ENCODE assay signal across 7 cellular contexts in the genomic region with DNA sequence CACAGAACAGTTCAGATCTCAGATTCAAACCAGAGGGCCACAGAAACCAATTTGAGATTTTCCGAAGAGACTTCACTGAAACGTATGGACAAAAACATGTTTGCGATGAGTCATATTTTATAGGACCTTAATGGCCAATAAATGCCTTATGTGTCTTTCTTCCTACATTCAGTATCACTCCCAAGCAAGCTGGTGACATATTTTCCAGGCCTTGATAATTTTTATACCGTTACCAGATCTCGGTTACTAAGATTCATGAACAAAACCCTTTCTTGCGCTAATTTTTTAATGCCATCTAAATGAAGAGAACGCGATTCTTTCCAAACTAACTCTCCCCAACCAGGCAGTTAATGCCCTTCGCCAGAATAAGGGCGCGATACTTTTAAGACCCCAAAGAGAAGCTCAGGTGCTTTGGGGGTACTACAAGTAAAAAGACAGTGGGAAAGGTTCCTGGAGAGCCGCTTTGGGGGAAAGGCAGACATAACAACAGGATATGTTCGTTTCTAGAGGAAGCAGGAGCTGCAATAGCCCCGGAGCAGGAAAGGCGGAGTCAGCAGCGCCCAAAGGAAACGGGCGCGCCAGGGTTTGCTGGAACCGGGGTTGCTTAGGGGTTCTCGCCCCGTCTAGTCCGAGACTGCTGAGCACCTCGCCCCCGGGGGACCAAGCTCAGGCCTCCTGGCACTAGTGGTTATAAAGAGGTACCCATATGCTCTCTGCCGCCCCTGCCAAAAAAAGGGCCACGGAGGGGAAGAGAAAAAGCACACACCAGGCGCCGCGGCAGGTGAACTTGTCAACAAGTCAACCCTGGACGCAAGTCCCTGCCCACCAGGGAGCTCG. TPM values are rescaled to one million over a fixed set of nuclear protein-coding genes. Genes with fewer than 3 reads are reported as not detected.
DNase-seq lines count a peak whose midpoint lies in the region; ATAC-seq and TF ChIP-seq lines count a peak whose summit lies in the region.

No MANE protein-coding gene starts in this region.

- H3K27me3 Mint-ChIP-seq in activated T-helper 2 cell treated with anti-CD3 and anti-CD28 coated beads, Interferon-gamma antibody, Interleukin-2, Interleukin-4, amounts not matched to agents 10 μg/mL and 5 μg/mL and 100 μg/mL, durations not matched to agents 14 hours and 24 hours and 36 hours (ENCODE audit: low read depth), result peaks cover 58% of the 10 kb centered on the region

- TF ChIP-seq CTCF in HFF-Myc (IDR thresholded peaks at IDR 0.05; ENCODE audit: low read depth, low read length, missing control alignments), result no peak

- H3K4me1 Mint-ChIP-seq in activated T-helper 2 cell treated with anti-CD3 and anti-CD28 coated beads, Interferon-gamma antibody, Interleukin-2, Interleukin-4, amounts not matched to agents 10 μg/mL and 5 μg/mL and 100 μg/mL, durations not matched to agents 14 hours and 24 hours and 36 hours (ENCODE audit: low read depth), result peaks cover 6% of the 10 kb centered on the region

- H3K4me3 Mint-ChIP-seq in activated T-helper 2 cell treated with anti-CD3 and anti-CD28 coated beads, Interferon-gamma antibody, Interleukin-2, Interleukin-4, amounts not matched to agents 10 μg/mL and 5 μg/mL and 100 μg/mL, durations not matched to agents 14 hours and 24 hours and 36 hours (ENCODE audit: low read depth), result peak overlapping the region; percentile 80

- H3K36me3 Mint-ChIP-seq in activated T-helper 2 cell treated with anti-CD3 and anti-CD28 coated beads, Interferon-gamma antibody, Interleukin-2, Interleukin-4, amounts not matched to agents 10 μg/mL and 5 μg/mL and 100 μg/mL, durations not matched to agents 14 hours and 24 hours and 36 hours (ENCODE audit: low read depth), result no peaks in the 10 kb centered on the region

- intact Hi-C loops in activated T-helper 2 cell treated with anti-CD3 and anti-CD28 coated beads, Interferon-gamma antibody, Interleukin-2, Interleukin-4, amounts not matched to agents 10 μg/mL and 5 μg/mL and 100 μg/mL, durations not matched to agents 14 hours and 24 hours and 36 hours (cut with micrococcal nuclease), result loop anchor here (1.0 kb wide), 1 partner anchor 12 kb away; no protein-coding TSS in a partner anchor
- intact Hi-C loops in Right ventricle myocardium inferior (cut with DNase I), result loop anchor here (2.0 kb wide), 1 partner anchor 24 kb away; no protein-coding TSS in a partner anchor

- H3K9me2 ChIP-seq in Karpas-422 (replicated peaks; ENCODE audit: insufficient read depth, low read length), result no peaks in the 10 kb centered on the region

- no peaks in the 10 kb centered on the region for H3K9me3 ChIP-seq in Karpas-422 (ENCODE audit: low read length)

- ATAC-seq in Right ventricle myocardium inferior, result peak; percentile 53

- H3K4me3 ChIP-seq in HFF-Myc (replicated peaks; ENCODE audit: low read depth, low read length) (peak overlapping the region; percentile 37), Karpas-422 (ENCODE audit: low read length) (no peak overlapping the region)

- H3K9me3 Mint-ChIP-seq in activated T-helper 2 cell treated with anti-CD3 and anti-CD28 coated beads, Interferon-gamma antibody, Interleukin-2, Interleukin-4, amounts not matched to agents 10 μg/mL and 5 μg/mL and 100 μg/mL, durations not matched to agents 14 hours and 24 hours and 36 hours, result no peaks in the 10 kb centered on the region

- no peaks in the 10 kb centered on the region for H3K27me3 ChIP-seq in Karpas-422 (ENCODE audit: low read length)

- peak overlapping the region; percentile 39 for H3K27ac Mint-ChIP-seq in activated T-helper 2 cell treated with anti-CD3 and anti-CD28 coated beads, Interferon-gamma antibody, Interleukin-2, Interleukin-4, amounts not matched to agents 10 μg/mL and 5 μg/mL and 100 μg/mL, durations not matched to agents 14 hours and 24 hours and 36 hours

- no peaks in the 10 kb centered on the region for H3K36me3 ChIP-seq in Karpas-422 (ENCODE audit: insufficient read depth, low read length)

- no peak overlapping the region for H3K4me2 ChIP-seq in Karpas-422 (ENCODE audit: low read depth, low read length, poor library complexity, severe bottlenecking)

- H3K27ac ChIP-seq in Karpas-422 (ENCODE audit: low read length), result no peak overlapping the region

- H3K79me2 ChIP-seq in Karpas-422 (ENCODE audit: low read length), result no peaks in the 10 kb centered on the region

- H3K4me1 ChIP-seq in Karpas-422 (ENCODE audit: low read length), result 0 out of 2 replicates have a peak, but pooled peaks cover 2% of the 10 kb centered on the region

- H3K9ac ChIP-seq in Karpas-422 (ENCODE audit: low read length), result no peak overlapping the region

- H2AFZ ChIP-seq in Karpas-422 (ENCODE audit: low read length), result no peak overlapping the region

- no peaks in the 10 kb centered on the region for H4K20me1 ChIP-seq in Karpas-422 (ENCODE audit: insufficient read depth, low read depth, low read length)

- peak; percentile 60 for DNase-seq in GDM1 (lab: John Stamatoyannopoulos, UW)
- DNase-seq in HFF-Myc (ENCODE audit: extremely low read depth, low read depth), result no peak
- peak; percentile 50 for DNase-seq in NCI-H2227 (lab: John Stamatoyannopoulos, UW; ENCODE audit: unreplicated experiment)
- peak; percentile 9 for DNase-seq in activated T-helper 2 cell treated with anti-CD3 and anti-CD28 coated beads, Interferon-gamma antibody, Interleukin-2, Interleukin-4, amounts not matched to agents 10 μg/mL and 5 μg/mL and 100 μg/mL, durations not matched to agents 14 hours and 24 hours and 36 hours (ENCODE audit: low spot score)
- DNase-seq in Right ventricle myocardium inferior (ENCODE audit: missing footprints), result peak; percentile 86
- peak in 37 of 56 donors; percentile 3 to 72 (median 38) for DNase-seq in nucleus accumbens (lab: John Stamatoyannopoulos, UW)
- DNase-seq in Karpas-422, result no peak

RNA-seq across cellular contexts. Expression of gene ICA1, which starts 0.9 kb away (rescaled TPM):
- total RNA-seq in activated T-helper 2 cell treated with anti-CD3 and anti-CD28 coated beads, Interferon-gamma antibody, Interleukin-2, Interleukin-4, amounts not matched to agents 10 μg/mL and 5 μg/mL and 100 μg/mL, durations not matched to agents 14 hours and 24 hours and 36 hours, result 3.9 and 4.8 TPM in 2 replicates
- 44.3 TPM for total RNA-seq in Right ventricle myocardium inferior
- total RNA-seq in Karpas-422 (2014; rRNA removed; shearing (Covaris generic); ENCODE audit: low replicate concordance), result 0.19 TPM in 1 of 2 replicates, not detected in the other

Comparison
In these comparisons a context has a peak if more than half of its experiments do, and no peak if none do; other contexts are left out.
1. DNase-seq: peak in GDM1 (single experiment), NCI-H2227 (single experiment), activated T-helper 2 cell treated with anti-CD3 and anti-CD28 coated beads, Interferon-gamma antibody, Interleukin-2, Interleukin-4, amounts not matched to agents 10 μg/mL and 5 μg/mL and 100 μg/mL, durations not matched to agents 14 hours and 24 hours and 36 hours (single experiment), Right ventricle myocardium inferior (single experiment) and nucleus accumbens (37 of 56); none in HFF-Myc (single experiment) and Karpas-422 (single experiment).